Comparison of ENCODE assay signal across 1 cellular context in the genomic region with DNA sequence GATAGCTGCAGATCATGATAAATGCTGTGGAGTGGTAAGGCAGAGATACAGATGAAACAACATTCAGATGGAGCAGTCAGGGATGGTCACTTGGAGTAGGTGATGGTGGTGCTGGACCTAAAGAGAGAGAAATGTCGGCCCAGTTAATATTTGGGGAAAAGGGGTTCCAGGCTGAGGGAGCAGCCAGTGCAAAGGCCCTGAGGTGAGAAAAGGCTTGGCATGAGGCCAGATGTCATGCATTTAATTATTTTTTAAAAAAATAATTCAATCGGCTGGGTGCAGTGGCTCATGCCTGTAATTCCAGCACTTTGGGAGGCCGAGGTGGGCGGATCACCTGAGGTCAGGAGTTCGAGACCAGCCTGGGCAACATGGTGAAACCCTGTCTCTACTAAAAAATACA. TPM values are rescaled to one million over a fixed set of nuclear protein-coding genes. Genes with fewer than 3 reads are reported as not detected.
"Had no signal": no experiment of that assay in that cellular context is flagged by ENCODE, and none has a peak within 500 bp of the region (broad histone marks: within the 10 kb centered on the region; RNA-seq: fewer than 3 reads in every experiment).

No MANE protein-coding gene starts in this region.

RNA-seq across cellular contexts. Expression of a gene that starts 8.1 kb away (rescaled TPM):
- total RNA-seq: bronchial epithelial cell had no signal
